ENCODE assay signal across 7 cellular contexts in the genomic region with DNA sequence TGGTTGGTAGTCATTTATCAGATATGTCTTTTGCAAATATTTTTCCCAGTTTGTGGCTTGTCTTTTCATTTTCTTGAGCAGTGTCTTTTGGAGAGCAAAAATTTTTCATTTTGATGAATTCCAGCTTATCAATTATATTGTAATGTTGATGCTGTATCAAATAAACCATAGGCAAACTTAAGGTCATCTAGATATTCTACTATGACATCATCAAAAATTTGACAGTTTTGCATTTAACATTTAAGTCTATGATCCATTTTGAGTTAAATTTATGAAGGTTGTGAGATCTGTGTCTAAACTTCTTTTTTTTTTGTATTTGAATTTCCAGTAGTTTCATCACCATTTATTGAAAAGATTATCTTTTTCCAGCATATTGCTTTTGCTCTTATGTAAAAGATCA.
"Had no signal": no experiment of that assay in that cellular context is flagged by ENCODE, and none has a peak within 500 bp of the region (broad histone marks: within the 10 kb centered on the region; RNA-seq: fewer than 3 reads in every experiment).

No MANE protein-coding gene starts in this region.

- FAIRE-seq: G401.6, GM12891, GM12892, GM18507, GM19239 had no signal

- DNase-seq: GDM1, GF-D8 had no signal
